8 cellular contexts compared by ENCODE assay signal in genomic region chr3:48240711-48241491, GRCh38. TPM values are rescaled to one million over a fixed set of nuclear protein-coding genes. Genes with fewer than 3 reads are reported as not detected.
DNase-seq lines count a peak whose midpoint lies in the region; ATAC-seq, FAIRE-seq and TF ChIP-seq lines count a peak whose summit lies in the region.

Gene ZNF589 (plus strand): TSS chr3:48241104. CDS start chr3:48241172, 68 bp downstream.

- CTCF ChIA-PET in T-cell (lab: Charles Lee) = interaction anchor here in 1 of 2 donors (0.6 to 1.7 kb wide), 4 partner anchors 59 to 317 kb away, joined by 3 to 12 read pairs (median 3); no protein-coding TSS in a partner anchor

- H3K4me1 Mint-ChIP-seq in T-cell = peaks cover 19 to 31% (median 22%) of the 10 kb centered on the region in 3 donors

- POLR2A ChIA-PET in T-cell (lab: Charles Lee) = interaction anchor here (0.5 to 0.6 kb wide), 3 partner anchors 42 to 1082 kb away, joined by 3 read pairs; no protein-coding TSS in a partner anchor

- intact Hi-C loops in left ventricle myocardium inferior (cut with micrococcal nuclease) = no loop called here
- intact Hi-C loops in uterus (cut with DNase I; ENCODE audit: low total_unique reads) = no loop called here

- H3K4me3 ChIP-seq in left ventricle myocardium inferior = peak within 1 kb of the TSS; percentile 82
- peak within 1 kb of the TSS; percentile 74 to 85 for H3K4me3 ChIP-seq in uterus

- DNase-seq in GM12891 (ENCODE audit: insufficient read length, low spot score) (peak; percentile 92), NCI-H1417 treated with DMSO at 0.1 percent for 48 hours (lab: John Stamatoyannopoulos, UW) (peak; percentile 60), T-cell (peak; percentile 82 to 99 (median 93)), amniotic epithelial cell (ENCODE audit: low read depth) (peak; percentile 93), left ventricle myocardium inferior (peak; percentile 92), pulmonary artery endothelial cell (ENCODE audit: low read depth, low spot score) (peak; percentile 75), uterus (peak; percentile 90 to 91)

- ATAC-seq in HG02798 (IDR thresholded peaks at IDR 0.05; ENCODE audit: poor library complexity, unreplicated experiment) (peak; percentile 92), T-cell (replicated peaks in 1 of 4) (peak; percentile 97 to 99 (median 99))

- H3K4me3 Mint-ChIP-seq in T-cell = peak within 1 kb of the TSS; percentile 85 to 92 (median 90)

- H3K27me3 ChIP-seq in left ventricle myocardium inferior (ENCODE audit: low read depth) = no peaks in the 10 kb centered on the region
- H3K27me3 ChIP-seq in uterus = no peaks in the 10 kb centered on the region

- H3K36me3 ChIP-seq in left ventricle myocardium inferior = no peaks in the 10 kb centered on the region
- H3K36me3 ChIP-seq in uterus = no peaks in the 10 kb centered on the region

- H3K9me3 Mint-ChIP-seq in T-cell = no peaks in the 10 kb centered on the region

- TF ChIP-seq POLR2A in GM12891 (IDR thresholded peaks at IDR 0.05; ENCODE audit: low read depth, low read length) = peak; percentile 91
- peak; percentile 56 to 83 for TF ChIP-seq POLR2A in uterus (IDR thresholded peaks at IDR 0.05)

- H3K4me1 ChIP-seq in left ventricle myocardium inferior (peaks cover 24% of the 10 kb centered on the region), uterus (peaks cover 0 to 3% of the 10 kb centered on the region in 2 donors)

- FAIRE-seq in GM12891 (lab: Jason Lieb, UNC) = peak; percentile 100

- H3K9me3 ChIP-seq in left ventricle myocardium inferior (replicated peaks) (no peaks in the 10 kb centered on the region), uterus (no peaks in the 10 kb centered on the region)

- H3K27ac ChIP-seq in left ventricle myocardium inferior (replicated peaks) (peak within 1 kb of the TSS; percentile 87), uterus (peak within 1 kb of the TSS; percentile 69 to 82)

- H3K27me3 Mint-ChIP-seq in T-cell = no peaks in the 10 kb centered on the region

- peak within 1 kb of the TSS; percentile 90 to 91 for H3K27ac Mint-ChIP-seq in T-cell

- H3K36me3 Mint-ChIP-seq in T-cell = peaks cover 2% of the 10 kb centered on the region

- TF ChIP-seq CTCF in left ventricle myocardium inferior (IDR thresholded peaks at IDR 0.05; ENCODE audit: borderline replicate concordance) = peak; percentile 27
- TF ChIP-seq CTCF in uterus (IDR thresholded peaks at IDR 0.05) = peak in 3 of 4 experiments; percentile 20 to 43 (median 28)

TF ChIP-seq in GM12891, 5 proteins besides CTCF, POLR2A, EP300 and RAD21:
- TF ChIP-seq TAF1 (IDR thresholded peaks at IDR 0.05; ENCODE audit: low read depth, low read length) (peak; percentile 29; the same call in 1 of the 2 replicates), POLR2AphosphoS5 (IDR thresholded peaks at IDR 0.05; ENCODE audit: low read depth, low read length) (peak; percentile 95), POU2F2 (IDR thresholded peaks at IDR 0.05; ENCODE audit: low read depth, low read length) (peak; percentile 60; the same call in 1 of the 2 replicates), SPI1 (IDR thresholded peaks at IDR 0.05; ENCODE audit: low read depth, low read length) (no peak)

RNA-seq across cellular contexts. Expression of gene ZNF589, which starts in this region (rescaled TPM):
- 19.0 TPM for polyA plus RNA-seq in GM12891 (2012; ENCODE audit: low read depth, missing spikeins)
- total RNA-seq in T-cell = 10 to 100 TPM; 34.4 to 47.6 (median 44.2) TPM
- total RNA-seq in left ventricle myocardium inferior = 6.6 TPM
- total RNA-seq in pulmonary artery endothelial cell = 5.9 and 8.7 TPM in 2 replicates
- total RNA-seq in uterus = 10 to 100 TPM in 2 of 4 donors, 1 to 10 TPM in 2; 1.8 to 19.3 (median 10.9) TPM

Comparison
In these comparisons a context has a peak if more than half of its experiments do, and no peak if none do; other contexts are left out.
1. Peak in every context shown above with its lines: DNase-seq, ATAC-seq, H3K4me3 ChIP-seq and H3K27ac ChIP-seq.